In the genomic region with DNA sequence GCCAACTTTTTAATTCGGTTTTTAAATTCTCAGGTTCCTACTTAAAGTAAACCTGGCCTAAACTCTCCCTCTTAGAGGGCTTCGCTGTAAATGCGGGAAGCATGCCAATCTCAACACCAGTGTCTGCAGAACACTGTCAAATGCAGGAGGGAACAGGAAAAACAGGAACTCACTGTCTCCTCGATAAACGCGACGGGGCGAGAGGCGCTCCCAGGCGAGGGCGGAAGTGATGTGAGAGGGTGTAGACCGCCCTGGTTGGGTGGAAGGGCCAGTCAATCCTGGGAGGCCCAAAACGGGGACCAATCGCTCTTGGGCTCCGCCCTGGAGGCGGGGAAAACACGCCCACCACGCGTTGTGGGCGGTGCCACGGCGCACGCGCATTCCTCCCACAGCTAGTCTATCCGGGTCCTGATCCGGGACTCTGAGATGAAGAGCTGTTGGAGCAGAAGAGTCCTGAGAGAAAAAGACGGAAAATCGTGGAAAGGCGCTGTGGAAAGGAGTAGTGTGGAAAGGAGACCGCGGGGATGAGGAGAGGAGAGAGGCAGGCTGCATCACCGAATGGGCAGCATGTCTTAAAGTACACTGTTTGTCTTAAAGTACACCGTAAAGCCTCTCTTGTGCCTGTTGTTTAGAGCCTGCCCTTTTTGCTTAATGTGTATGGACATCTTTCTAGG, we compare ENCODE assay signal across 1 cellular context.
TF ChIP-seq lines count a peak whose summit lies in the region.

No MANE protein-coding gene starts in this region.

TF ChIP-seq in HepG2, 621 proteins besides CTCF, POLR2A, EP300 and RAD21 (continued from another document and continues in another):
- TF ChIP-seq, protein P1, sequence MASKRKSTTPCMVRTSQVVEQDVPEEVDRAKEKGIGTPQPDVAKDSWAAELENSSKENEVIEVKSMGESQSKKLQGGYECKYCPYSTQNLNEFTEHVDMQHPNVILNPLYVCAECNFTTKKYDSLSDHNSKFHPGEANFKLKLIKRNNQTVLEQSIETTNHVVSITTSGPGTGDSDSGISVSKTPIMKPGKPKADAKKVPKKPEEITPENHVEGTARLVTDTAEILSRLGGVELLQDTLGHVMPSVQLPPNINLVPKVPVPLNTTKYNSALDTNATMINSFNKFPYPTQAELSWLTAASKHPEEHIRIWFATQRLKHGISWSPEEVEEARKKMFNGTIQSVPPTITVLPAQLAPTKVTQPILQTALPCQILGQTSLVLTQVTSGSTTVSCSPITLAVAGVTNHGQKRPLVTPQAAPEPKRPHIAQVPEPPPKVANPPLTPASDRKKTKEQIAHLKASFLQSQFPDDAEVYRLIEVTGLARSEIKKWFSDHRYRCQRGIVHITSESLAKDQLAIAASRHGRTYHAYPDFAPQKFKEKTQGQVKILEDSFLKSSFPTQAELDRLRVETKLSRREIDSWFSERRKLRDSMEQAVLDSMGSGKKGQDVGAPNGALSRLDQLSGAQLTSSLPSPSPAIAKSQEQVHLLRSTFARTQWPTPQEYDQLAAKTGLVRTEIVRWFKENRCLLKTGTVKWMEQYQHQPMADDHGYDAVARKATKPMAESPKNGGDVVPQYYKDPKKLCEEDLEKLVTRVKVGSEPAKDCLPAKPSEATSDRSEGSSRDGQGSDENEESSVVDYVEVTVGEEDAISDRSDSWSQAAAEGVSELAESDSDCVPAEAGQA (IDR thresholded peaks at IDR 0.05; ENCODE audit: low read depth) = no peak
- TF ChIP-seq, protein P1 (CRISPR knock-in tag; IDR thresholded peaks at IDR 0.05; ENCODE audit: borderline replicate concordance) = no peak
- TF ChIP-seq IKZF4 (CRISPR knock-in tag; IDR thresholded peaks at IDR 0.05; ENCODE audit: borderline replicate concordance, low read depth, not compliant biosample characterization) (peak; percentile 50), ASH2L (IDR thresholded peaks at IDR 0.05; ENCODE audit: insufficient read length, low read depth, low read length) (peak; percentile 83), PHF20 (CRISPR knock-in tag; IDR thresholded peaks at IDR 0.05) (peak; percentile 81), JARID2 (CRISPR knock-in tag; IDR thresholded peaks at IDR 0.05; ENCODE audit: insufficient replicate concordance) (no peak), DMAP1 (CRISPR knock-in tag; IDR thresholded peaks at IDR 0.05) (peak; percentile 42; the same call in 1 of the 2 replicates), JUNB (CRISPR knock-in tag; IDR thresholded peaks at IDR 0.05; ENCODE audit: borderline replicate concordance) (peak; percentile 43), NFYB (CRISPR knock-in tag; IDR thresholded peaks at IDR 0.05) (peak; percentile 97), HOXA3 (CRISPR knock-in tag; IDR thresholded peaks at IDR 0.05) (peak; percentile 22; the same call in 1 of the 2 replicates), SALL1 (CRISPR knock-in tag; IDR thresholded peaks at IDR 0.05) (peak; percentile 79; the same call in 1 of the 2 replicates), REXO4 (CRISPR knock-in tag; IDR thresholded peaks at IDR 0.05; ENCODE audit: borderline replicate concordance) (no peak), ZFX (CRISPR knock-in tag; IDR thresholded peaks at IDR 0.05; ENCODE audit: low read depth) (peak; percentile 57; the same call in 1 of the 2 replicates), PPARG (CRISPR knock-in tag; conservative IDR thresholded peaks at IDR 0.05) (0 out of 2 replicates have a peak, but pooled peaks have one; percentile 9), NFYC (CRISPR knock-in tag; IDR thresholded peaks at IDR 0.05) (peak; percentile 98), DRAP1 (CRISPR knock-in tag; IDR thresholded peaks at IDR 0.05) (peak; percentile 91), IRF2 (CRISPR knock-in tag; IDR thresholded peaks at IDR 0.05) (0 out of 2 replicates have a peak, but pooled peaks have one; percentile 19), NCOA1 (CRISPR knock-in tag; IDR thresholded peaks at IDR 0.05) (no peak), ESRRA (CRISPR knock-in tag; IDR thresholded peaks at IDR 0.05; ENCODE audit: low read depth) (0 out of 2 replicates have a peak, but pooled peaks have one; percentile 10), ZBED4 (CRISPR knock-in tag; IDR thresholded peaks at IDR 0.05; ENCODE audit: borderline replicate concordance) (0 out of 2 replicates have a peak, but pooled peaks have one; percentile 37), HBP1 (CRISPR knock-in tag; IDR thresholded peaks at IDR 0.05; ENCODE audit: low read depth) (0 out of 2 replicates have a peak, but pooled peaks have one; percentile 74), ZSCAN25 (CRISPR knock-in tag; IDR thresholded peaks at IDR 0.05) (peak; percentile 24; the same call in 1 of the 2 replicates), MIXL1 (CRISPR knock-in tag; IDR thresholded peaks at IDR 0.05) (peak; percentile 57; the same call in 1 of the 2 replicates), HNF1B (CRISPR knock-in tag; IDR thresholded peaks at IDR 0.05) (peak; percentile 79; the same call in 1 of the 2 replicates), ZNF501 (CRISPR knock-in tag; IDR thresholded peaks at IDR 0.05) (peak; percentile 70; the same call in 1 of the 2 replicates), TEAD3 (CRISPR knock-in tag; optimal IDR thresholded peaks at IDR 0.05; ENCODE audit: borderline replicate concordance) (peak; percentile 66)
- TF ChIP-seq, protein P2, sequence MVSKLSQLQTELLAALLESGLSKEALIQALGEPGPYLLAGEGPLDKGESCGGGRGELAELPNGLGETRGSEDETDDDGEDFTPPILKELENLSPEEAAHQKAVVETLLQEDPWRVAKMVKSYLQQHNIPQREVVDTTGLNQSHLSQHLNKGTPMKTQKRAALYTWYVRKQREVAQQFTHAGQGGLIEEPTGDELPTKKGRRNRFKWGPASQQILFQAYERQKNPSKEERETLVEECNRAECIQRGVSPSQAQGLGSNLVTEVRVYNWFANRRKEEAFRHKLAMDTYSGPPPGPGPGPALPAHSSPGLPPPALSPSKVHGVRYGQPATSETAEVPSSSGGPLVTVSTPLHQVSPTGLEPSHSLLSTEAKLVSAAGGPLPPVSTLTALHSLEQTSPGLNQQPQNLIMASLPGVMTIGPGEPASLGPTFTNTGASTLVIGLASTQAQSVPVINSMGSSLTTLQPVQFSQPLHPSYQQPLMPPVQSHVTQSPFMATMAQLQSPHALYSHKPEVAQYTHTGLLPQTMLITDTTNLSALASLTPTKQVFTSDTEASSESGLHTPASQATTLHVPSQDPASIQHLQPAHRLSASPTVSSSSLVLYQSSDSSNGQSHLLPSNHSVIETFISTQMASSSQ (IDR thresholded peaks at IDR 0.05; ENCODE audit: low read depth) = no peak
- TF ChIP-seq, protein P2 (CRISPR knock-in tag; IDR thresholded peaks at IDR 0.05; ENCODE audit: borderline replicate concordance) = peak; percentile 56; the same call in 1 of the 2 replicates
- TF ChIP-seq, protein P3, sequence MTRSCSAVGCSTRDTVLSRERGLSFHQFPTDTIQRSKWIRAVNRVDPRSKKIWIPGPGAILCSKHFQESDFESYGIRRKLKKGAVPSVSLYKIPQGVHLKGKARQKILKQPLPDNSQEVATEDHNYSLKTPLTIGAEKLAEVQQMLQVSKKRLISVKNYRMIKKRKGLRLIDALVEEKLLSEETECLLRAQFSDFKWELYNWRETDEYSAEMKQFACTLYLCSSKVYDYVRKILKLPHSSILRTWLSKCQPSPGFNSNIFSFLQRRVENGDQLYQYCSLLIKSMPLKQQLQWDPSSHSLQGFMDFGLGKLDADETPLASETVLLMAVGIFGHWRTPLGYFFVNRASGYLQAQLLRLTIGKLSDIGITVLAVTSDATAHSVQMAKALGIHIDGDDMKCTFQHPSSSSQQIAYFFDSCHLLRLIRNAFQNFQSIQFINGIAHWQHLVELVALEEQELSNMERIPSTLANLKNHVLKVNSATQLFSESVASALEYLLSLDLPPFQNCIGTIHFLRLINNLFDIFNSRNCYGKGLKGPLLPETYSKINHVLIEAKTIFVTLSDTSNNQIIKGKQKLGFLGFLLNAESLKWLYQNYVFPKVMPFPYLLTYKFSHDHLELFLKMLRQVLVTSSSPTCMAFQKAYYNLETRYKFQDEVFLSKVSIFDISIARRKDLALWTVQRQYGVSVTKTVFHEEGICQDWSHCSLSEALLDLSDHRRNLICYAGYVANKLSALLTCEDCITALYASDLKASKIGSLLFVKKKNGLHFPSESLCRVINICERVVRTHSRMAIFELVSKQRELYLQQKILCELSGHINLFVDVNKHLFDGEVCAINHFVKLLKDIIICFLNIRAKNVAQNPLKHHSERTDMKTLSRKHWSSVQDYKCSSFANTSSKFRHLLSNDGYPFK (CRISPR knock-in tag; IDR thresholded peaks at IDR 0.05; ENCODE audit: borderline replicate concordance) = peak; percentile 51; the same call in 1 of the 2 replicates
- TF ChIP-seq, protein P4, sequence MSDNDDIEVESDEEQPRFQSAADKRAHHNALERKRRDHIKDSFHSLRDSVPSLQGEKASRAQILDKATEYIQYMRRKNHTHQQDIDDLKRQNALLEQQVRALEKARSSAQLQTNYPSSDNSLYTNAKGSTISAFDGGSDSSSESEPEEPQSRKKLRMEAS (IDR thresholded peaks at IDR 0.05) = peak; percentile 91
